1 cellular context compared by ENCODE assay signal in genomic region chrX:109536439-109537323, GRCh38.
TF ChIP-seq lines count a peak whose summit lies in the region.

NXT2 (plus strand) TSS chrX:109536844; CDS start chrX:109537007, 163 bp downstream.

TF ChIP-seq in HepG2, 621 proteins besides CTCF, POLR2A, EP300 and RAD21 (continued from another document and continues in another):
- TF ChIP-seq MLXIP (CRISPR knock-in tag; IDR thresholded peaks at IDR 0.05; ENCODE audit: borderline replicate concordance) (no peak), RBFOX2 (IDR thresholded peaks at IDR 0.05; ENCODE audit: low read depth, low read length) (peak; percentile 88), SRY (CRISPR knock-in tag; IDR thresholded peaks at IDR 0.05) (no peak), XRCC5 (optimal IDR thresholded peaks at IDR 0.05; ENCODE audit: low read length) (peak; percentile 19), KLF16 (CRISPR knock-in tag; IDR thresholded peaks at IDR 0.05) (no peak), NCOA1 (CRISPR knock-in tag; IDR thresholded peaks at IDR 0.05) (no peak), ZNF577 (CRISPR knock-in tag; IDR thresholded peaks at IDR 0.05; ENCODE audit: borderline replicate concordance, low read depth) (no peak), CSRNP1 (CRISPR knock-in tag; IDR thresholded peaks at IDR 0.05) (no peak), ZNF292 (CRISPR knock-in tag; IDR thresholded peaks at IDR 0.05; ENCODE audit: borderline replicate concordance, low read depth) (no peak), ELF4 (CRISPR knock-in tag; IDR thresholded peaks at IDR 0.05; ENCODE audit: borderline replicate concordance) (no peak), YEATS4 (CRISPR knock-in tag; IDR thresholded peaks at IDR 0.05; ENCODE audit: borderline replicate concordance) (0 out of 2 replicates have a peak, but pooled peaks have one; percentile 49), ZNF792 (CRISPR knock-in tag; IDR thresholded peaks at IDR 0.05) (no peak), NR2F6 (IDR thresholded peaks at IDR 0.05) (no peak), NR2F6 (CRISPR knock-in tag; IDR thresholded peaks at IDR 0.05) (no peak), MXD4 (CRISPR knock-in tag; IDR thresholded peaks at IDR 0.05) (no peak), CHCHD3 (CRISPR knock-in tag; IDR thresholded peaks at IDR 0.05) (no peak), ZNF589 (CRISPR knock-in tag; conservative IDR thresholded peaks at IDR 0.05) (0 out of 2 replicates have a peak, but pooled peaks have one; percentile 23), ZNF205 (CRISPR knock-in tag; IDR thresholded peaks at IDR 0.05) (no peak), DMAP1 (CRISPR knock-in tag; IDR thresholded peaks at IDR 0.05) (peak; percentile 60; the same call in 1 of the 2 replicates), PAX8 (CRISPR knock-in tag; IDR thresholded peaks at IDR 0.05; ENCODE audit: borderline replicate concordance) (no peak), POGZ (CRISPR knock-in tag; IDR thresholded peaks at IDR 0.05) (peak; percentile 63; the same call in 1 of the 2 replicates), NR1H2 (CRISPR knock-in tag; IDR thresholded peaks at IDR 0.05; ENCODE audit: borderline replicate concordance, low read depth) (no peak), EED (CRISPR knock-in tag; IDR thresholded peaks at IDR 0.05) (no peak), SSRP1 (CRISPR knock-in tag; IDR thresholded peaks at IDR 0.05) (no peak), ZSCAN21 (CRISPR knock-in tag; IDR thresholded peaks at IDR 0.05; ENCODE audit: borderline replicate concordance) (no peak), SALL1 (CRISPR knock-in tag; IDR thresholded peaks at IDR 0.05) (peak; percentile 61), ZNF776 (CRISPR knock-in tag; IDR thresholded peaks at IDR 0.05) (no peak), ZFP36L2 (CRISPR knock-in tag; IDR thresholded peaks at IDR 0.05) (no peak), FOXA3 (CRISPR knock-in tag; IDR thresholded peaks at IDR 0.05) (no peak; the same call in 1 of the 2 replicates), CREM (IDR thresholded peaks at IDR 0.05) (no peak; the same call in 1 of the 2 replicates), CREM (CRISPR knock-in tag; IDR thresholded peaks at IDR 0.05) (no peak), ZNF547 (CRISPR knock-in tag; IDR thresholded peaks at IDR 0.05) (no peak), ZNF788 (CRISPR knock-in tag; IDR thresholded peaks at IDR 0.05; ENCODE audit: borderline replicate concordance) (peak; percentile 24; the same call in 1 of the 2 replicates), ZNF17 (CRISPR knock-in tag; IDR thresholded peaks at IDR 0.05) (no peak), ZNF253 (CRISPR knock-in tag; IDR thresholded peaks at IDR 0.05; ENCODE audit: borderline replicate concordance) (no peak), ARNT2 (CRISPR knock-in tag; IDR thresholded peaks at IDR 0.05; ENCODE audit: low read depth) (no peak), POGK (CRISPR knock-in tag; conservative IDR thresholded peaks at IDR 0.05) (no peak)
- TF ChIP-seq, protein P1, sequence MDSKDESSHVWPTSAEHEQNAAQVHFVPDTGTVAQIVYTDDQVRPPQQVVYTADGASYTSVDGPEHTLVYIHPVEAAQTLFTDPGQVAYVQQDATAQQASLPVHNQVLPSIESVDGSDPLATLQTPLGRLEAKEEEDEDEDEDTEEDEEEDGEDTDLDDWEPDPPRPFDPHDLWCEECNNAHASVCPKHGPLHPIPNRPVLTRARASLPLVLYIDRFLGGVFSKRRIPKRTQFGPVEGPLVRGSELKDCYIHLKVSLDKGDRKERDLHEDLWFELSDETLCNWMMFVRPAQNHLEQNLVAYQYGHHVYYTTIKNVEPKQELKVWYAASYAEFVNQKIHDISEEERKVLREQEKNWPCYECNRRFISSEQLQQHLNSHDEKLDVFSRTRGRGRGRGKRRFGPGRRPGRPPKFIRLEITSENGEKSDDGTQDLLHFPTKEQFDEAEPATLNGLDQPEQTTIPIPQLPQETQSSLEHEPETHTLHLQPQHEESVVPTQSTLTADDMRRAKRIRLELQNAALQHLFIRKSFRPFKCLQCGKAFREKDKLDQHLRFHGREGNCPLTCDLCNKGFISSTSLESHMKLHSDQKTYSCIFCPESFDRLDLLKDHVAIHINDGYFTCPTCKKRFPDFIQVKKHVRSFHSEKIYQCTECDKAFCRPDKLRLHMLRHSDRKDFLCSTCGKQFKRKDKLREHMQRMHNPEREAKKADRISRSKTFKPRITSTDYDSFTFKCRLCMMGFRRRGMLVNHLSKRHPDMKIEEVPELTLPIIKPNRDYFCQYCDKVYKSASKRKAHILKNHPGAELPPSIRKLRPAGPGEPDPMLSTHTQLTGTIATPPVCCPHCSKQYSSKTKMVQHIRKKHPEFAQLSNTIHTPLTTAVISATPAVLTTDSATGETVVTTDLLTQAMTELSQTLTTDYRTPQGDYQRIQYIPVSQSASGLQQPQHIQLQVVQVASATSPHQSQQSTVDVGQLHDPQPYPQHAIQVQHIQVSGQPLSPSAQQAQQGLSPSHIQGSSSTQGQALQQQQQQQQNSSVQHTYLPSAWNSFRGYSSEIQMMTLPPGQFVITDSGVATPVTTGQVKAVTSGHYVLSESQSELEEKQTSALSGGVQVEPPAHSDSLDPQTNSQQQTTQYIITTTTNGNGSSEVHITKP (CRISPR knock-in tag; IDR thresholded peaks at IDR 0.05; ENCODE audit: low read depth) = no peak
- TF ChIP-seq, protein P2, sequence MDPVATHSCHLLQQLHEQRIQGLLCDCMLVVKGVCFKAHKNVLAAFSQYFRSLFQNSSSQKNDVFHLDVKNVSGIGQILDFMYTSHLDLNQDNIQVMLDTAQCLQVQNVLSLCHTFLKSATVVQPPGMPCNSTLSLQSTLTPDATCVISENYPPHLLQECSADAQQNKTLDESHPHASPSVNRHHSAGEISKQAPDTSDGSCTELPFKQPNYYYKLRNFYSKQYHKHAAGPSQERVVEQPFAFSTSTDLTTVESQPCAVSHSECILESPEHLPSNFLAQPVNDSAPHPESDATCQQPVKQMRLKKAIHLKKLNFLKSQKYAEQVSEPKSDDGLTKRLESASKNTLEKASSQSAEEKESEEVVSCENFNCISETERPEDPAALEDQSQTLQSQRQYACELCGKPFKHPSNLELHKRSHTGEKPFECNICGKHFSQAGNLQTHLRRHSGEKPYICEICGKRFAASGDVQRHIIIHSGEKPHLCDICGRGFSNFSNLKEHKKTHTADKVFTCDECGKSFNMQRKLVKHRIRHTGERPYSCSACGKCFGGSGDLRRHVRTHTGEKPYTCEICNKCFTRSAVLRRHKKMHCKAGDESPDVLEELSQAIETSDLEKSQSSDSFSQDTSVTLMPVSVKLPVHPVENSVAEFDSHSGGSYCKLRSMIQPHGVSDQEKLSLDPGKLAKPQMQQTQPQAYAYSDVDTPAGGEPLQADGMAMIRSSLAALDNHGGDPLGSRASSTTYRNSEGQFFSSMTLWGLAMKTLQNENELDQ (CRISPR knock-in tag; IDR thresholded peaks at IDR 0.05; ENCODE audit: borderline replicate concordance) = no peak
- TF ChIP-seq, protein P3, sequence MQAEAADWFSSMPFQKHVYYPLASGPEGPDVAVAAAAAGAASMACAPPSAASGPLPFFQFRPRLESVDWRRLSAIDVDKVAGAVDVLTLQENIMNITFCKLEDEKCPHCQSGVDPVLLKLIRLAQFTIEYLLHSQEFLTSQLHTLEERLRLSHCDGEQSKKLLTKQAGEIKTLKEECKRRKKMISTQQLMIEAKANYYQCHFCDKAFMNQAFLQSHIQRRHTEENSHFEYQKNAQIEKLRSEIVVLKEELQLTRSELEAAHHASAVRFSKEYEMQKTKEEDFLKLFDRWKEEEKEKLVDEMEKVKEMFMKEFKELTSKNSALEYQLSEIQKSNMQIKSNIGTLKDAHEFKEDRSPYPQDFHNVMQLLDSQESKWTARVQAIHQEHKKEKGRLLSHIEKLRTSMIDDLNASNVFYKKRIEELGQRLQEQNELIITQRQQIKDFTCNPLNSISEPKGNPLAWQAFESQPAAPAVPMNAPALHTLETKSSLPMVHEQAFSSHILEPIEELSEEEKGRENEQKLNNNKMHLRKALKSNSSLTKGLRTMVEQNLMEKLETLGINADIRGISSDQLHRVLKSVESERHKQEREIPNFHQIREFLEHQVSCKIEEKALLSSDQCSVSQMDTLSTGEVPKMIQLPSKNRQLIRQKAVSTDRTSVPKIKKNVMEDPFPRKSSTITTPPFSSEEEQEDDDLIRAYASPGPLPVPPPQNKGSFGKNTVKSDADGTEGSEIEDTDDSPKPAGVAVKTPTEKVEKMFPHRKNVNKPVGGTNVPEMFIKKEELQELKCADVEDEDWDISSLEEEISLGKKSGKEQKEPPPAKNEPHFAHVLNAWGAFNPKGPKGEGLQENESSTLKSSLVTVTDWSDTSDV (CRISPR knock-in tag; IDR thresholded peaks at IDR 0.05) = no peak
- TF ChIP-seq, protein P4, sequence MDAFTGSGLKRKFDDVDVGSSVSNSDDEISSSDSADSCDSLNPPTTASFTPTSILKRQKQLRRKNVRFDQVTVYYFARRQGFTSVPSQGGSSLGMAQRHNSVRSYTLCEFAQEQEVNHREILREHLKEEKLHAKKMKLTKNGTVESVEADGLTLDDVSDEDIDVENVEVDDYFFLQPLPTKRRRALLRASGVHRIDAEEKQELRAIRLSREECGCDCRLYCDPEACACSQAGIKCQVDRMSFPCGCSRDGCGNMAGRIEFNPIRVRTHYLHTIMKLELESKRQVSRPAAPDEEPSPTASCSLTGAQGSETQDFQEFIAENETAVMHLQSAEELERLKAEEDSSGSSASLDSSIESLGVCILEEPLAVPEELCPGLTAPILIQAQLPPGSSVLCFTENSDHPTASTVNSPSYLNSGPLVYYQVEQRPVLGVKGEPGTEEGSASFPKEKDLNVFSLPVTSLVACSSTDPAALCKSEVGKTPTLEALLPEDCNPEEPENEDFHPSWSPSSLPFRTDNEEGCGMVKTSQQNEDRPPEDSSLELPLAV (CRISPR knock-in tag; conservative IDR thresholded peaks at IDR 0.05; ENCODE audit: low read depth) = no peak
- TF ChIP-seq, protein P5, sequence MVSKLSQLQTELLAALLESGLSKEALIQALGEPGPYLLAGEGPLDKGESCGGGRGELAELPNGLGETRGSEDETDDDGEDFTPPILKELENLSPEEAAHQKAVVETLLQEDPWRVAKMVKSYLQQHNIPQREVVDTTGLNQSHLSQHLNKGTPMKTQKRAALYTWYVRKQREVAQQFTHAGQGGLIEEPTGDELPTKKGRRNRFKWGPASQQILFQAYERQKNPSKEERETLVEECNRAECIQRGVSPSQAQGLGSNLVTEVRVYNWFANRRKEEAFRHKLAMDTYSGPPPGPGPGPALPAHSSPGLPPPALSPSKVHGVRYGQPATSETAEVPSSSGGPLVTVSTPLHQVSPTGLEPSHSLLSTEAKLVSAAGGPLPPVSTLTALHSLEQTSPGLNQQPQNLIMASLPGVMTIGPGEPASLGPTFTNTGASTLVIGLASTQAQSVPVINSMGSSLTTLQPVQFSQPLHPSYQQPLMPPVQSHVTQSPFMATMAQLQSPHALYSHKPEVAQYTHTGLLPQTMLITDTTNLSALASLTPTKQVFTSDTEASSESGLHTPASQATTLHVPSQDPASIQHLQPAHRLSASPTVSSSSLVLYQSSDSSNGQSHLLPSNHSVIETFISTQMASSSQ (IDR thresholded peaks at IDR 0.05; ENCODE audit: low read depth) = 0 out of 2 replicates have a peak, but pooled peaks have one; percentile 24
- TF ChIP-seq, protein P5 (CRISPR knock-in tag; IDR thresholded peaks at IDR 0.05; ENCODE audit: borderline replicate concordance) = peak; percentile 32; the same call in 1 of the 2 replicates
